In the genomic region with DNA sequence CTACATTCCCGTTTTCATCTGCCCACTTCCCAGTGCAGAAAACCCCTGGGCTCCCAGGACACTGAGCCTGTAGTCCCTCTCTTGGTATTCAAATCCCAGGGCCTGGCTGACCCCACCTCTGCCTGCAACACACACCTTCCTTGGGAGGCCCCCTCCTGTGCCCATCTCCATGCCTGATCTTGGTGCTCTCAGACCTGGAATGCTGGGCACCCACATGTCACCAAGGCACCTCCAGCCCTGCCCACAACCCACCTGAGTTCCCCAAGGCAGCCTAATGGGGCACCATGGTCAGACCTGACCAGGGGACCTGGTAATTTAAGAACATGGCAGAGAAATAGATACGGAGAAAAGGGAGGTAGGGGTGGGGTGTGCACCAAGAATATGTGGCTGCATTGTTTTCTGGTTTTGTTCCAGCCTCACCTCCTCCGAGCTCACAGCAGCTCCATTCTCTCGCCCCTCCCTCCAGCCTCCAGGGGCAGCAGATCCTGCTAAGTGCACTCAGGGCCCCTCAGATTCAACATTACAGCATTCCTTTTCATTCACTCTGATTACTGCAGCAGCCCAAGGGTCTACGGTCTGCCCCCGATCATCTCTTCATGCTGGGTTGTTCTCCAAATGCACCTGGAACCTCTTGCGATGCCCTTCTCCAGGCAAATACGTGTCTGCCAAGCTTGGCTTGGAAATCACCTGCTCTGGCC, we compare ENCODE assay signal across 9 cellular contexts. TPM values are rescaled to one million over a fixed set of nuclear protein-coding genes. Genes with fewer than 3 reads are reported as not detected.
DNase-seq lines count a peak whose midpoint lies in the region; ATAC-seq and TF ChIP-seq lines count a peak whose summit lies in the region.
"Had no signal": no experiment of that assay in that cellular context is flagged by ENCODE, and none has a peak within 500 bp of the region (broad histone marks: within the 10 kb centered on the region; RNA-seq: fewer than 3 reads in every experiment).

No MANE protein-coding gene starts in this region.

- H3K27me3 Mint-ChIP-seq in activated CD4-positive, alpha-beta T cell treated with anti-CD3 and anti-CD28 coated beads for 36 hours: no peaks in the 10 kb centered on the region
- no peaks in the 10 kb centered on the region for H3K27me3 Mint-ChIP-seq in activated CD4-positive, alpha-beta T cell treated with anti-CD3 and anti-CD28 coated beads, Interleukin-2, amount 10 ng/mL, durations not matched to agents 7 days and 5 days
- H3K27me3 Mint-ChIP-seq: central memory CD8-positive, alpha-beta T cell had no signal

- H3K4me1 Mint-ChIP-seq in activated CD4-positive, alpha-beta T cell treated with anti-CD3 and anti-CD28 coated beads for 36 hours: peaks cover 22% of the 10 kb centered on the region
- H3K4me1 Mint-ChIP-seq in activated CD4-positive, alpha-beta T cell treated with anti-CD3 and anti-CD28 coated beads, Interleukin-2, amount 10 ng/mL, durations not matched to agents 7 days and 5 days: peaks cover 8% of the 10 kb centered on the region

- 48% methylated on average over 8 of the region's 8 CpGs for WGBS in hepatocyte (ENCODE audit: low lambda C conversion rate, missing lambda C conversion rate)
- WGBS in spleen, 5 donors: 68 to 77% (median 71%) methylated on average over 8 of the region's 8 CpGs

- peak; percentile 24 for ATAC-seq in activated CD4-positive, alpha-beta T cell treated with anti-CD3 and anti-CD28 coated beads for 36 hours
- ATAC-seq in RWPE2 (ENCODE audit: low read depth) (peak; percentile 3; the same call in 1 of the 3 replicates), GM18873 (IDR thresholded peaks at IDR 0.05; ENCODE audit: low FRiP score, unreplicated experiment) (no peak), GM18505 (IDR thresholded peaks at IDR 0.05; ENCODE audit: unreplicated experiment) (no peak)

- no peaks in the 10 kb centered on the region for H3K36me3 Mint-ChIP-seq in activated CD4-positive, alpha-beta T cell treated with anti-CD3 and anti-CD28 coated beads for 36 hours (ENCODE audit: low read depth)
- no peaks in the 10 kb centered on the region for H3K36me3 Mint-ChIP-seq in activated CD4-positive, alpha-beta T cell treated with anti-CD3 and anti-CD28 coated beads, Interleukin-2, amount 10 ng/mL, durations not matched to agents 7 days and 5 days (ENCODE audit: low read depth)

- H3K9me2 ChIP-seq in hepatocyte (replicated peaks; ENCODE audit: insufficient read depth): no peaks in the 10 kb centered on the region

- intact Hi-C loops in activated CD4-positive, alpha-beta T cell treated with anti-CD3 and anti-CD28 coated beads for 36 hours (cut with DNase I, micrococcal nuclease): loop anchor here (1.0 to 10.0 kb wide), 5 partner anchors 9 to 391 kb away; a partner anchor contains a TSS
- intact Hi-C loops in spleen (cut with DNase I; ENCODE audit: low total_unique reads): loop anchor here (10.0 kb wide), 1 partner anchor 219 kb away; a partner anchor contains a TSS

- no peak for TF ChIP-seq POLR2A in spleen (IDR thresholded peaks at IDR 0.05)
- no peak for TF ChIP-seq POLR2A in GM18505 (IDR thresholded peaks at IDR 0.05; ENCODE audit: borderline replicate concordance, extremely low read depth, insufficient read depth, insufficient read length)

- H3K36me3 ChIP-seq in RWPE2 (ENCODE audit: low read depth) (no peaks in the 10 kb centered on the region), hepatocyte (replicated peaks; ENCODE audit: insufficient read depth, low read depth) (no peaks in the 10 kb centered on the region), spleen (no peaks in the 10 kb centered on the region)

- H3K9me3 ChIP-seq in RWPE2 (ENCODE audit: severe bottlenecking) (no peaks in the 10 kb centered on the region), hepatocyte (ENCODE audit: low read depth) (no peaks in the 10 kb centered on the region), spleen (no peaks in the 10 kb centered on the region)

- H3K4me2 ChIP-seq in hepatocyte: peak overlapping the region; percentile 54

- H3K4me3 Mint-ChIP-seq in activated CD4-positive, alpha-beta T cell treated with anti-CD3 and anti-CD28 coated beads for 36 hours: no peak overlapping the region
- H3K4me3 Mint-ChIP-seq in activated CD4-positive, alpha-beta T cell treated with anti-CD3 and anti-CD28 coated beads, Interleukin-2, amount 10 ng/mL, durations not matched to agents 7 days and 5 days: no peak overlapping the region
- H3K4me3 Mint-ChIP-seq: central memory CD8-positive, alpha-beta T cell had no signal

- POLR2A ChIA-PET in activated CD4-positive, alpha-beta T cell treated with anti-CD3 and anti-CD28 coated beads for 36 hours (lab: Charles Lee): no interaction called here
- POLR2A ChIA-PET in activated CD4-positive, alpha-beta T cell treated with anti-CD3 and anti-CD28 coated beads, Interleukin-2, amount 10 ng/mL, durations not matched to agents 7 days and 5 days (lab: Charles Lee): no interaction called here

- H3K4me1 ChIP-seq in RWPE2 (ENCODE audit: insufficient read depth, poor library complexity, severe bottlenecking) (peaks cover 13% of the 10 kb centered on the region), hepatocyte (ENCODE audit: insufficient read depth) (peaks cover 11% of the 10 kb centered on the region), spleen (peaks cover 0 to 8% (median 6%) of the 10 kb centered on the region in 6 donors)

- H3K9me3 Mint-ChIP-seq in activated CD4-positive, alpha-beta T cell treated with anti-CD3 and anti-CD28 coated beads for 36 hours (ENCODE audit: low read depth): no peaks in the 10 kb centered on the region
- H3K9me3 Mint-ChIP-seq in activated CD4-positive, alpha-beta T cell treated with anti-CD3 and anti-CD28 coated beads, Interleukin-2, amount 10 ng/mL, durations not matched to agents 7 days and 5 days: no peaks in the 10 kb centered on the region
- H3K9me3 Mint-ChIP-seq: central memory CD8-positive, alpha-beta T cell had no signal

- CTCF ChIA-PET in activated CD4-positive, alpha-beta T cell treated with anti-CD3 and anti-CD28 coated beads for 36 hours (lab: Charles Lee): interaction anchor here (0.6 to 3.0 kb wide), 28 partner anchors 8 to 1287 kb away, joined by 3 to 26 read pairs (median 4); no protein-coding TSS in a partner anchor
- CTCF ChIA-PET in activated CD4-positive, alpha-beta T cell treated with anti-CD3 and anti-CD28 coated beads, Interleukin-2, amount 10 ng/mL, durations not matched to agents 7 days and 5 days (lab: Charles Lee): interaction anchor here (0.8 to 2.0 kb wide), 12 partner anchors 12 to 137 kb away, joined by 3 to 9 read pairs (median 4); a partner anchor contains a TSS

- peak; percentile 38 for DNase-seq in activated CD4-positive, alpha-beta T cell treated with anti-CD3 and anti-CD28 coated beads for 36 hours
- DNase-seq in activated CD4-positive, alpha-beta T cell treated with anti-CD3 and anti-CD28 coated beads, Interleukin-2, amount 10 ng/mL, durations not matched to agents 7 days and 5 days: no peak
- no peak for DNase-seq in RWPE2 (ENCODE audit: low spot score)
- no peak for DNase-seq in hepatocyte (ENCODE audit: low spot score)
- peak; percentile 42 for DNase-seq in spleen
- DNase-seq in GOT3 (lab: John Stamatoyannopoulos, UW): no peak

- H3K27ac Mint-ChIP-seq in activated CD4-positive, alpha-beta T cell treated with anti-CD3 and anti-CD28 coated beads for 36 hours: peak overlapping the region; percentile 51
- no peak overlapping the region for H3K27ac Mint-ChIP-seq in activated CD4-positive, alpha-beta T cell treated with anti-CD3 and anti-CD28 coated beads, Interleukin-2, amount 10 ng/mL, durations not matched to agents 7 days and 5 days

- H4K20me1 ChIP-seq in hepatocyte (ENCODE audit: insufficient read depth, poor library complexity, severe bottlenecking): no peaks in the 10 kb centered on the region

- no peak overlapping the region for H3K4me3 ChIP-seq in RWPE2 (ENCODE audit: severe bottlenecking)
- no peak overlapping the region for H3K4me3 ChIP-seq in hepatocyte
- H3K4me3 ChIP-seq in spleen: no peak overlapping the region

- TF ChIP-seq CTCF in RWPE2 (IDR thresholded peaks at IDR 0.05; ENCODE audit: poor library complexity, severe bottlenecking) (no peak), hepatocyte (IDR thresholded peaks at IDR 0.05; ENCODE audit: poor library complexity) (no peak), spleen (IDR thresholded peaks at IDR 0.05 in 8 of 11, conservative IDR thresholded peaks at IDR 0.05 in 3 of 11) (no peak)

- H3K27ac ChIP-seq in RWPE2 (ENCODE audit: poor library complexity, severe bottlenecking): no peak overlapping the region
- H3K27ac ChIP-seq in hepatocyte: no peak overlapping the region
- H3K27ac ChIP-seq in spleen: no peak overlapping the region

- H2AFZ ChIP-seq in hepatocyte: no peak overlapping the region

- no peaks in the 10 kb centered on the region for H3K79me2 ChIP-seq in hepatocyte

- H3K27me3 ChIP-seq in RWPE2 (ENCODE audit: insufficient read depth, poor library complexity, severe bottlenecking) (no peaks in the 10 kb centered on the region), hepatocyte (no peaks in the 10 kb centered on the region), spleen (replicated peaks in 1 of 7) (no peaks in the 10 kb centered on the region)

RNA-seq across cellular contexts. Expression of a gene that starts 9.2 kb away (rescaled TPM):
- total RNA-seq in activated CD4-positive, alpha-beta T cell treated with anti-CD3 and anti-CD28 coated beads for 36 hours: 1,000 to 10,000 TPM; 1,344 to 1,372 TPM
- 100 to 1,000 TPM; 527 to 575 TPM for total RNA-seq in activated CD4-positive, alpha-beta T cell treated with anti-CD3 and anti-CD28 coated beads, Interleukin-2, amount 10 ng/mL, durations not matched to agents 7 days and 5 days
- total RNA-seq in hepatocyte: 589 and 765 TPM in 2 replicates
- polyA plus RNA-seq in hepatocyte: 436 and 503 TPM in 2 replicates
- 100 to 1,000 TPM; 162 to 395 (median 240) TPM for total RNA-seq in spleen
- 100 to 1,000 TPM in 2 of 3 donors, 10 to 100 TPM in 1; 98.3 to 178 (median 139) TPM for polyA plus RNA-seq in spleen

RNA-seq across cellular contexts. Expression of a gene that starts 43.7 kb away (rescaled TPM):
- total RNA-seq in activated CD4-positive, alpha-beta T cell treated with anti-CD3 and anti-CD28 coated beads for 36 hours: 10 to 100 TPM; 18.2 to 24.8 TPM
- 10 to 100 TPM; 24.7 to 35.7 TPM for total RNA-seq in activated CD4-positive, alpha-beta T cell treated with anti-CD3 and anti-CD28 coated beads, Interleukin-2, amount 10 ng/mL, durations not matched to agents 7 days and 5 days
- 24.0 and 32.9 TPM in 2 replicates for total RNA-seq in hepatocyte
- 15.3 and 20.2 TPM in 2 replicates for polyA plus RNA-seq in hepatocyte
- total RNA-seq in spleen: 10 to 100 TPM; 25.8 to 40.8 (median 30.1) TPM
- 10 to 100 TPM in 1 of 3 donors, 1 to 10 TPM in 2; 8.7 to 11.1 (median 8.7) TPM for polyA plus RNA-seq in spleen

Comparison
In these comparisons a context has a peak if more than half of its experiments do, and no peak if none do; other contexts are left out.
1. DNase-seq: peak in activated CD4-positive, alpha-beta T cell treated with anti-CD3 and anti-CD28 coated beads for 36 hours (single experiment) and spleen (single experiment); none in activated CD4-positive, alpha-beta T cell treated with anti-CD3 and anti-CD28 coated beads, Interleukin-2, amount 10 ng/mL, durations not matched to agents 7 days and 5 days (single experiment), RWPE2 (single experiment), hepatocyte (single experiment) and GOT3 (single experiment).
2. ATAC-seq: peak in activated CD4-positive, alpha-beta T cell treated with anti-CD3 and anti-CD28 coated beads for 36 hours (single experiment) and RWPE2 (single experiment); none in GM18873 (single experiment) and GM18505 (single experiment).